8 cellular contexts compared by ENCODE assay signal in genomic region chr5:138337685-138338410, GRCh38. TPM values are rescaled to one million over a fixed set of nuclear protein-coding genes. Genes with fewer than 3 reads are reported as not detected.
DNase-seq lines count a peak whose midpoint lies in the region; ATAC-seq and TF ChIP-seq lines count a peak whose summit lies in the region.

Gene FAM53C (plus strand): TSS chr5:138338266. CDS start chr5:138341336, 3,070 bp downstream.

- peak within 1 kb of the TSS; percentile 99 for H2AFZ ChIP-seq in osteoblast (ENCODE audit: low read length)

- DNase-seq in GM06990 (ENCODE audit: extremely low read depth, insufficient read length) (peak; percentile 98), HFF-Myc (ENCODE audit: extremely low read depth, low read depth) (peak; percentile 69), NB4 (ENCODE audit: low read depth) (peak; percentile 93), SKM-1 (lab: John Stamatoyannopoulos, UW; ENCODE audit: unreplicated experiment) (peak; percentile 96), glomerular endothelial cell (ENCODE audit: extremely low read depth, low read depth, low spot score) (peak; percentile 70), osteoblast (ENCODE audit: insufficient read length, low spot score, missing footprints) (peak; percentile 95), testis (peak; percentile 89)
- peak; percentile 96 to 98 for DNase-seq in activated naive CD4-positive, alpha-beta T cell treated with anti-CD3 and anti-CD28 coated beads, Interleukin-2, amount 50 U/mL, for 72 hours (ENCODE audit: low spot score in 2 of 2)

- peak; percentile 88 to 89 for ATAC-seq in activated naive CD4-positive, alpha-beta T cell treated with anti-CD3 and anti-CD28 coated beads, Interleukin-2, amount 50 U/mL, for 72 hours

- peaks cover 46% of the 10 kb centered on the region for H3K79me2 ChIP-seq in osteoblast (ENCODE audit: insufficient read depth, low read length)

- H3K27me3 ChIP-seq in GM06990 (replicated peaks; ENCODE audit: control insufficient read depth, insufficient read depth, low read length) (no peaks in the 10 kb centered on the region), osteoblast (ENCODE audit: insufficient read depth, low read length) (no peaks in the 10 kb centered on the region), testis (no peaks in the 10 kb centered on the region)

- H3K4me1 ChIP-seq in osteoblast (ENCODE audit: insufficient read depth, low read length): peaks cover 16% of the 10 kb centered on the region
- peaks cover 14% of the 10 kb centered on the region for H3K4me1 ChIP-seq in testis

- H3K27ac Mint-ChIP-seq in activated naive CD4-positive, alpha-beta T cell treated with anti-CD3 and anti-CD28 coated beads, Interleukin-2, amount 50 U/mL, for 72 hours: peak within 1 kb of the TSS; percentile 97 to 99

- H3K36me3 ChIP-seq in GM06990 (ENCODE audit: control insufficient read depth, insufficient read depth, low read length) (peaks cover 10% of the 10 kb centered on the region), osteoblast (ENCODE audit: insufficient read depth, low read length) (peaks cover 21% of the 10 kb centered on the region), testis (ENCODE audit: low read depth, missing control alignments) (no peaks in the 10 kb centered on the region)

- H3K4me3 ChIP-seq in GM06990 (replicated peaks; ENCODE audit: low read depth, low read length) (peak within 1 kb of the TSS; percentile 89), HFF-Myc (replicated peaks; ENCODE audit: low read depth, low read length) (peak within 1 kb of the TSS; percentile 82), NB4 (ENCODE audit: low read depth, low read length) (peak within 1 kb of the TSS; percentile 85), osteoblast (ENCODE audit: insufficient read depth, low read length) (peak within 1 kb of the TSS; percentile 88), testis (peak within 1 kb of the TSS; percentile 93 to 98)

- peak within 1 kb of the TSS; percentile 99 for H3K4me2 ChIP-seq in osteoblast (ENCODE audit: insufficient read depth, low read length)

- peaks cover 34% of the 10 kb centered on the region for H4K20me1 ChIP-seq in osteoblast (ENCODE audit: insufficient read depth, low read length)

- H3K27ac ChIP-seq in osteoblast (ENCODE audit: low read depth, low read length) (peak within 1 kb of the TSS; percentile 100), testis (peak within 1 kb of the TSS; percentile 97 to 99)

- intact Hi-C loops in testis (cut with DNase I; ENCODE audit: low total_unique reads): no loop called here

- TF ChIP-seq CTCF in GM06990 (IDR thresholded peaks at IDR 0.05; ENCODE audit: insufficient read depth, low read length, poor library complexity, severe bottlenecking) (no peak), HFF-Myc (IDR thresholded peaks at IDR 0.05; ENCODE audit: low read depth, low read length, missing control alignments) (no peak), NB4 (IDR thresholded peaks at IDR 0.05; ENCODE audit: low read depth, low read length) (no peak), osteoblast (IDR thresholded peaks at IDR 0.05; ENCODE audit: extremely low read depth, low read depth, low read length) (no peak), testis (IDR thresholded peaks at IDR 0.05) (peak in 2 of 3 experiments; percentile 22 to 56)

- H3K9me3 Mint-ChIP-seq in activated naive CD4-positive, alpha-beta T cell treated with anti-CD3 and anti-CD28 coated beads, Interleukin-2, amount 50 U/mL, for 72 hours: no peaks in the 10 kb centered on the region

- TF ChIP-seq POLR2A in NB4 (IDR thresholded peaks at IDR 0.05; ENCODE audit: extremely low read depth, insufficient read length) (peak; percentile 99), testis (IDR thresholded peaks at IDR 0.05) (peak; percentile 64)

- peaks cover 7 to 9% of the 10 kb centered on the region in 2 donors for H3K36me3 Mint-ChIP-seq in activated naive CD4-positive, alpha-beta T cell treated with anti-CD3 and anti-CD28 coated beads, Interleukin-2, amount 50 U/mL, for 72 hours

- WGBS in testis, 2 donors: 1% methylated on average over 20 to 38 of the region's 56 CpGs

- H3K9me3 ChIP-seq in osteoblast (ENCODE audit: low read depth, low read length) (no peaks in the 10 kb centered on the region), testis (no peaks in the 10 kb centered on the region)

RNA-seq across cellular contexts. Expression of gene FAM53C, which starts in this region (rescaled TPM):
- 10 to 100 TPM; 31.7 to 48.4 TPM for total RNA-seq in activated naive CD4-positive, alpha-beta T cell treated with anti-CD3 and anti-CD28 coated beads, Interleukin-2, amount 50 U/mL, for 72 hours
- 26.4 and 30.7 TPM in 2 replicates for total RNA-seq in glomerular endothelial cell
- total RNA-seq in osteoblast: 39.8 and 43.8 TPM in 2 replicates
- 100 to 1,000 TPM; 107 to 152 TPM for total RNA-seq in testis
- polyA plus RNA-seq in testis (ENCODE audit: insufficient read depth, low read depth, low replicate concordance): 125 TPM

Comparison
In these comparisons a context has a peak if more than half of its experiments do, and no peak if none do; other contexts are left out.
1. Peak in every context shown above with its lines: DNase-seq, ATAC-seq, H3K4me3 ChIP-seq and H3K27ac ChIP-seq.
2. CTCF ChIP-seq: peak in testis (2 of 3); none in GM06990 (single experiment), HFF-Myc (single experiment), NB4 (single experiment) and osteoblast (single experiment).